8 cellular contexts compared by ENCODE assay signal in genomic region chr20:31514154-31515071, GRCh38. TPM values are rescaled to one million over a fixed set of nuclear protein-coding genes. Genes with fewer than 3 reads are reported as not detected.
DNase-seq lines count a peak whose midpoint lies in the region; ATAC-seq and TF ChIP-seq lines count a peak whose summit lies in the region.

A gene with protein sequence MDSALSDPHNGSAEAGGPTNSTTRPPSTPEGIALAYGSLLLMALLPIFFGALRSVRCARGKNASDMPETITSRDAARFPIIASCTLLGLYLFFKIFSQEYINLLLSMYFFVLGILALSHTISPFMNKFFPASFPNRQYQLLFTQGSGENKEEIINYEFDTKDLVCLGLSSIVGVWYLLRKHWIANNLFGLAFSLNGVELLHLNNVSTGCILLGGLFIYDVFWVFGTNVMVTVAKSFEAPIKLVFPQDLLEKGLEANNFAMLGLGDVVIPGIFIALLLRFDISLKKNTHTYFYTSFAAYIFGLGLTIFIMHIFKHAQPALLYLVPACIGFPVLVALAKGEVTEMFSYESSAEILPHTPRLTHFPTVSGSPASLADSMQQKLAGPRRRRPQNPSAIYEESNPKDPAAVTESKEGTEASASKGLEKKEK (plus strand): TSS chr20:31514442. CDS start chr20:31514552, 110 bp downstream.

- H3K23ac ChIP-seq in trophoblast cell (ENCODE audit: low read length) = no peak within 1 kb of the TSS

- H3K27ac ChIP-seq in SU-DHL-6 (ENCODE audit: low read depth, low read length) (no peak within 1 kb of the TSS), cardiac muscle cell (peak within 1 kb of the TSS; percentile 78), trophoblast cell (ENCODE audit: low read depth, low read length) (peak within 1 kb of the TSS; percentile 33), transverse colon (peak within 1 kb of the TSS; percentile 80 to 93 (median 84))

- DNase-seq in GM12864 (ENCODE audit: low read depth) (peak; percentile 84), NCI-H1092 (lab: John Stamatoyannopoulos, UW) (peak; percentile 91), cardiac muscle cell (ENCODE audit: low read depth in 1 of 2, low spot score in 1 of 2) (peak; percentile 96 to 97), trophoblast cell (peak; percentile 90 to 99), transverse colon (peak; percentile 95)
- peak; percentile 68 for DNase-seq in activated naive CD8-positive, alpha-beta T cell treated with anti-CD3 and anti-CD28 coated beads, Interleukin-2, amount 50 U/mL, for 16 hours (ENCODE audit: low read depth, low spot score)

- peak within 1 kb of the TSS; percentile 18 for H2BK120ac ChIP-seq in trophoblast cell (ENCODE audit: insufficient read depth, low read length, poor library complexity)

- no peaks in the 10 kb centered on the region for H3K9me2 ChIP-seq in SU-DHL-6 (replicated peaks; ENCODE audit: insufficient read depth, low read length)

- H4K91ac ChIP-seq in trophoblast cell (ENCODE audit: low read depth, low read length) = peak within 1 kb of the TSS; percentile 71

- H3K4me1 ChIP-seq in cardiac muscle cell (ENCODE audit: low read depth) = peaks cover 11% of the 10 kb centered on the region
- peaks cover 16 to 17% of the 10 kb centered on the region in 2 experiments for H3K4me1 ChIP-seq in trophoblast cell (ENCODE audit: control insufficient read depth in 1 of 2, insufficient read depth in 2 of 2, low read length in 2 of 2)
- H3K4me1 ChIP-seq in transverse colon = peaks cover 17 to 33% (median 32%) of the 10 kb centered on the region in 4 donors

- H3K9me3 ChIP-seq in SU-DHL-6 (ENCODE audit: insufficient read depth, low read length) = no peaks in the 10 kb centered on the region
- no peaks in the 10 kb centered on the region for H3K9me3 ChIP-seq in cardiac muscle cell (ENCODE audit: low read depth)
- no peaks in the 10 kb centered on the region for H3K9me3 ChIP-seq in trophoblast cell (ENCODE audit: insufficient read depth, low read depth, low read length)
- H3K9me3 ChIP-seq in transverse colon = no peaks in the 10 kb centered on the region

- TF ChIP-seq CTCF in GM12864 (IDR thresholded peaks at IDR 0.05; ENCODE audit: low read depth, low read length, missing control alignments) (peak; percentile 97), SU-DHL-6 (IDR thresholded peaks at IDR 0.05; ENCODE audit: insufficient read depth, low read length, poor library complexity, severe bottlenecking) (peak; percentile 63), cardiac muscle cell (IDR thresholded peaks at IDR 0.05; ENCODE audit: low read depth, low read length) (peak; percentile 90), transverse colon (IDR thresholded peaks at IDR 0.05) (peak; percentile 93 to 98 (median 97))

- in situ Hi-C loops in transverse colon (cut with MboI; ENCODE audit: low pct_ligation_motif_present in 1 of 4, low pct_unique_long_range_greater_than_20kb in 1 of 4, low sequenced_read_pairs in 3 of 4) = no loop called here

- no peaks in the 10 kb centered on the region for H3F3A ChIP-seq in SU-DHL-6 (ENCODE audit: insufficient read depth)

- TF ChIP-seq EP300 in transverse colon (IDR thresholded peaks at IDR 0.05; ENCODE audit: low read depth) = no peak

- peak within 1 kb of the TSS; percentile 36 for H2BK5ac ChIP-seq in trophoblast cell (ENCODE audit: low read depth, low read length, poor library complexity)

- H4K8ac ChIP-seq in trophoblast cell (ENCODE audit: low read depth, low read length) = peak within 1 kb of the TSS; percentile 63

- H3K18ac ChIP-seq in trophoblast cell (ENCODE audit: low read length) = peak within 1 kb of the TSS; percentile 69

- no peaks in the 10 kb centered on the region for H3K36me3 ChIP-seq in SU-DHL-6 (ENCODE audit: low read length)
- no peaks in the 10 kb centered on the region for H3K36me3 ChIP-seq in cardiac muscle cell
- peaks cover 8 to 16% of the 10 kb centered on the region in 2 experiments for H3K36me3 ChIP-seq in trophoblast cell (ENCODE audit: control insufficient read depth in 1 of 2, insufficient read depth in 2 of 2, low read length in 2 of 2)
- no peaks in the 10 kb centered on the region for H3K36me3 ChIP-seq in transverse colon

- peak; percentile 88 for ATAC-seq in HG02588 (IDR thresholded peaks at IDR 0.05; ENCODE audit: unreplicated experiment)

- H2BK12ac ChIP-seq in trophoblast cell (ENCODE audit: low read length) = no peak within 1 kb of the TSS

- H3K27me3 ChIP-seq in SU-DHL-6 (ENCODE audit: low read length) = no peaks in the 10 kb centered on the region
- no peaks in the 10 kb centered on the region for H3K27me3 ChIP-seq in cardiac muscle cell
- no peaks in the 10 kb centered on the region for H3K27me3 ChIP-seq in trophoblast cell (ENCODE audit: insufficient read depth, low read length)
- no peaks in the 10 kb centered on the region for H3K27me3 ChIP-seq in transverse colon

- TF ChIP-seq POLR2A in transverse colon (IDR thresholded peaks at IDR 0.05) = peak; percentile 68

- H3K4ac ChIP-seq in trophoblast cell (ENCODE audit: low read depth, low read length) = peak within 1 kb of the TSS; percentile 39

- H3K79me2 ChIP-seq in SU-DHL-6 (ENCODE audit: insufficient read depth, low read length) = peaks cover 43% of the 10 kb centered on the region
- H3K79me2 ChIP-seq in trophoblast cell (ENCODE audit: control insufficient read depth, insufficient read depth, low read length, poor library complexity) = peaks cover 13% of the 10 kb centered on the region

- H4K12ac ChIP-seq in trophoblast cell (ENCODE audit: low read depth, low read length) = peak within 1 kb of the TSS; percentile 51

- peak within 1 kb of the TSS; percentile 83 for H3K4me3 ChIP-seq in GM12864 (ENCODE audit: low read depth, low read length)
- peak within 1 kb of the TSS; percentile 91 for H3K4me3 ChIP-seq in SU-DHL-6 (ENCODE audit: insufficient read depth, low read length, poor library complexity, severe bottlenecking)
- H3K4me3 ChIP-seq in cardiac muscle cell = peak within 1 kb of the TSS; percentile 78
- peak within 1 kb of the TSS; percentile 92 for H3K4me3 ChIP-seq in trophoblast cell (ENCODE audit: low read depth, low read length)
- peak within 1 kb of the TSS; percentile 61 to 88 (median 80) for H3K4me3 ChIP-seq in transverse colon

- intact Hi-C loops in transverse colon (cut with DNase I; ENCODE audit: low total_unique reads) = no loop called here

- H3K9ac ChIP-seq in SU-DHL-6 (ENCODE audit: low read length) = peak within 1 kb of the TSS; percentile 86
- peak within 1 kb of the TSS; percentile 61 for H3K9ac ChIP-seq in trophoblast cell (ENCODE audit: low read length)

- WGBS in trophoblast cell (ENCODE audit: extremely low coverage, insufficient coverage, insufficient read length) = no CpG with 5 or more reads among the region's 86 CpGs
- 0 to 3% methylated on average over 6 to 82 of the region's 86 CpGs for WGBS in transverse colon (ENCODE audit: low coverage in 1 of 2), 2 donors

- H2AFZ ChIP-seq in SU-DHL-6 (ENCODE audit: low read depth, low read length, severe bottlenecking) = peak within 1 kb of the TSS; percentile 90
- H2AFZ ChIP-seq in trophoblast cell (ENCODE audit: insufficient read depth, low read length, poor library complexity) = peak within 1 kb of the TSS; percentile 56

- H4K20me1 ChIP-seq in SU-DHL-6 (ENCODE audit: low read depth, low read length) = no peaks in the 10 kb centered on the region

- peaks cover 7% of the 10 kb centered on the region for H3K79me1 ChIP-seq in trophoblast cell (ENCODE audit: low read length)

- peak within 1 kb of the TSS; percentile 40 for H2AK5ac ChIP-seq in trophoblast cell (ENCODE audit: low read length)

- H3K14ac ChIP-seq in trophoblast cell (ENCODE audit: low read length) = peak within 1 kb of the TSS; percentile 74

- H3K4me2 ChIP-seq in SU-DHL-6 (ENCODE audit: low read depth, low read length, poor library complexity, severe bottlenecking) (peak within 1 kb of the TSS; percentile 79), trophoblast cell (ENCODE audit: low read length) (peak within 1 kb of the TSS; percentile 88)

RNA-seq across cellular contexts. Expression of the gene that starts here (rescaled TPM):
- total RNA-seq in cardiac muscle cell (49.8 and 62.6 TPM in 2 replicates), transverse colon (10 to 100 TPM; 38.4 to 86.0 (median 63.4) TPM)
- 125 and 170 TPM in 2 replicates for polyA plus RNA-seq in cardiac muscle cell
- 246 and 265 TPM in 2 replicates for polyA plus RNA-seq in trophoblast cell (2013)
